24 cellular contexts compared by ENCODE assay signal in the genomic region with DNA sequence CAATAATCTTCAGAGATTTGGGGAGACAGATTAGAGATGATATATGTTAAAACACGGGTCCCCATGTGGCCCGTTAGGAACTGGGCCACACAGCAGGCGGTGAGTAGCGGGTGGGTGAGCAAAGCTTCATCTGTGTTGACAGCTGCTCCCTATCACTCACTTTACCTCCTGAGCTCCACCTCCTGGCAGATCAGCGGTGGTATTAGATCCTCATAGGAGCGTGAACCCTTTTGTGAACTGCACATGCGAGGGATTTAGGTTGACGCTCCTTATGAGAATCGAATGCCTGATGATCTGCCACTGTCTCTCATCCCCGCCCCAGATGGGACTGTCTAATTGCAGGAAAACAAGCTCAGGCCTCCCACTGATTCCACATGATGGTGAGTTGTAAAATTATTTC.
"Had no signal": no experiment of that assay in that cellular context is flagged by ENCODE, and none has a peak within 500 bp of the region (broad histone marks: within the 10 kb centered on the region; RNA-seq: fewer than 3 reads in every experiment).

No MANE protein-coding gene starts in this region.

- H3K27ac ChIP-seq: epithelial cell of prostate, heart left ventricle, lower lobe of right lung, parathyroid adenoma, upper lobe of left lung had no signal

- H3K27me3 ChIP-seq: heart left ventricle, upper lobe of left lung had no signal

- H3K79me2 ChIP-seq: parathyroid adenoma had no signal

- H3K4me3 ChIP-seq: heart left ventricle, lower lobe of right lung, mucosa of descending colon, upper lobe of left lung had no signal

- ATAC-seq: activated naive CD8-positive, alpha-beta T cell treated with anti-CD3 and anti-CD28 coated beads, Interleukin-2, amount 50 U/mL, for 24 hours; heart left ventricle; left cardiac atrium; lower lobe of right lung; mucosa of descending colon; right cardiac atrium had no signal

- H3K9me3 ChIP-seq: heart left ventricle, lower lobe of right lung, mucosa of descending colon, upper lobe of left lung had no signal

- H3K9ac ChIP-seq: parathyroid adenoma had no signal

- DNase-seq: activated B cell treated with CpG ODN at 0.5 μM for 24 hours; activated CD4-positive, alpha-beta memory T cell treated with anti-CD3 and anti-CD28 coated beads for 36 hours; activated CD4-positive, alpha-beta T cell treated with anti-CD3 and anti-CD28 coated beads for 4 hours; activated effector memory CD4-positive, alpha-beta T cell treated with anti-CD3 and anti-CD28 coated beads, Interleukin-2, amount 50 U/mL, for 16 hours; activated naive CD4-positive, alpha-beta T cell treated with anti-CD3 and anti-CD28 coated beads, Interleukin-2, amount 50 U/mL, for 16 hours; activated naive CD8-positive, alpha-beta T cell treated with anti-CD3 and anti-CD28 coated beads, Interleukin-2, amount 50 U/mL, for 24 hours; activated T-cell treated with anti-CD3 and anti-CD28 coated beads, Interleukin-2, amount 50 U/mL, for 48 hours; cerebellar nuclear complex; cortex of kidney; endodermal cell; heart left ventricle; islet precursor cell; left cardiac atrium; lower lobe of right lung; mesendoderm; mucosa of descending colon; naive B cell; nucleus accumbens; right cardiac atrium; stimulated activated naive CD4-positive, alpha-beta T cell; T-helper 1 cell; upper lobe of left lung had no signal

- H3K4me1 ChIP-seq: heart left ventricle, lower lobe of right lung, parathyroid adenoma, upper lobe of left lung had no signal

- H3K36me3 ChIP-seq: heart left ventricle, lower lobe of right lung, upper lobe of left lung had no signal

- H2AFZ ChIP-seq: parathyroid adenoma had no signal
